In the genomic region with DNA sequence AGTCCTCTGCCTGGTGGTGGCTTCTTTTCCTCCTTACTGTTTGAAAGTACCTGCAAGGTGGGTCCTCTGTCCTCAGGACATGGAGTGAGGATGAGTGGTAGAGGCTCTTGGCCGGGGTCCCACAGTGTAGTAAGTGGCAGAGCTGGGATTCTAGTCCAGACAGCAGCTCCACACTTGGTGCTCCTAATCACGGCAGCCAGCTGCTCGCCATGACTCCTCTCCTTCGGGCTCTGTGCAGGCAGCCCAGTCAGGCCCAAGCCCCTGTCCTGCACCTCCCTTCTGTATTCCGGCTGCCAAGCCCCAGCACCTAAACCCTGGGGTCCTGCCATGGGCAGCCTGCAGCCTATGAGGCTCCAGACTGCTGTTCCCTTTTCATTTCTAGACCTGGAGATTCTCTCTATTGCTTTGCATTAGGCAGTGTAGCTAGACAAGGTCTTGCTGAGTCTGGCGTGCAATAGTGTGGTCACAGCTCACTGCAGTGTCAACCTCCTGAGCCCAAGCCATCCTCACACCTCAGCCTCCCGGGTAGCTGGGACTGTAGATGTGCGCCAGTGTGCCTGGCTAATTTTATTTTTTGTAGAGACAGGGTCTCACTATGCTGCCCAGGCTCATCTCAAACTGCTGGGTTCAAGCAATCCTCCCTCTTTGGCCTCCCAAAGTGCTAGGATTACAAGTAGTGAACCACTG, we compare ENCODE assay signal across 17 cellular contexts. TPM values are rescaled to one million over a fixed set of nuclear protein-coding genes. Genes with fewer than 3 reads are reported as not detected.
DNase-seq lines count a peak whose midpoint lies in the region; ATAC-seq, FAIRE-seq and TF ChIP-seq lines count a peak whose summit lies in the region.
"Had no signal": no experiment of that assay in that cellular context is flagged by ENCODE, and none has a peak within 500 bp of the region (broad histone marks: within the 10 kb centered on the region; RNA-seq: fewer than 3 reads in every experiment).

No MANE protein-coding gene starts in this region.

- H3K4me1 ChIP-seq in mammary epithelial cell (ENCODE audit: insufficient read depth, low read length) = no peaks in the 10 kb centered on the region
- H3K4me1 ChIP-seq in K562 (replicated peaks in 1 of 2; ENCODE audit: control insufficient read depth in 2 of 2, insufficient read depth in 2 of 2, low read length in 2 of 2) = peaks cover 5% of the 10 kb centered on the region in 2 experiments; a peak in 4 of 5 replicates
- H3K4me1 ChIP-seq: Peyer's patch had no signal

- H3K4me1 Mint-ChIP-seq in MCF 10A (ENCODE audit: insufficient read depth, unreplicated experiment) (peaks cover 13% of the 10 kb centered on the region), osteocyte (ENCODE audit: unreplicated experiment) (peaks cover 15% of the 10 kb centered on the region), progenitor cell of endocrine pancreas (ENCODE audit: low read depth) (peaks cover 1% of the 10 kb centered on the region)

- no peak overlapping the region for H3K4me3 ChIP-seq in mammary epithelial cell (replicated peaks in 1 of 3; ENCODE audit: insufficient read depth in 1 of 3, low read depth in 2 of 3, low read length in 3 of 3)
- H3K4me3 ChIP-seq in K562 = no peak overlapping the region
- H3K4me3 ChIP-seq: Peyer's patch had no signal

- FAIRE-seq in K562 (lab: Jason Lieb, UNC) = no peak
- FAIRE-seq: A204.1, G401.6, HTR-8/SVneo had no signal

- no peak overlapping the region for H3K27ac ChIP-seq in mammary epithelial cell (ENCODE audit: insufficient read depth, low read depth, low read length)
- no peak overlapping the region for H3K27ac ChIP-seq in K562 (ENCODE audit: extremely low read depth, low read depth, low read length)
- H3K27ac ChIP-seq: Peyer's patch had no signal

- DNase-seq in MCF 10A (ENCODE audit: unreplicated experiment) = no peak
- DNase-seq in mammary epithelial cell = no peak
- no peak for DNase-seq in K562 (ENCODE audit: extremely low read depth in 1 of 4, low spot score in 3 of 4)
- DNase-seq in osteocyte (ENCODE audit: extremely low spot score, unreplicated experiment) = no peak
- DNase-seq in nucleus accumbens (lab: John Stamatoyannopoulos, UW) = no peak
- DNase-seq in progenitor cell of endocrine pancreas (ENCODE audit: low spot score, unreplicated experiment) = no peak
- DNase-seq: BE2C; Caco-2; CD4-positive, alpha-beta T cell; H9; NCI-H1105; Peyer's patch had no signal

- 100% methylated on average over 6 of the region's 8 CpGs for WGBS in mammary epithelial cell (ENCODE audit: low coverage, missing lambda C conversion rate)
- WGBS in K562 (ENCODE audit: insufficient coverage, low coverage, missing lambda C conversion rate) = 83% methylated on average over 7 of the region's 8 CpGs

- H2AFZ ChIP-seq in mammary epithelial cell (ENCODE audit: low read depth, low read length) (no peak overlapping the region), K562 (ENCODE audit: low read depth, low read length) (no peak overlapping the region)

- CTCF ChIA-PET in MCF 10A (lab: Yijun Ruan, JAX) = interaction anchor here (0.8 kb wide), 1 partner anchor 16 kb away, joined by 3 read pairs; no protein-coding TSS in a partner anchor
- CTCF ChIA-PET in mammary epithelial cell (lab: Charles Lee; ENCODE audit: low non-redundant PET) = no interaction called here
- CTCF ChIA-PET in K562 (lab: Yijun Ruan, JAX; ENCODE audit: low intra/inter-chr PET ratio) = no interaction called here

- H3K4me2 ChIP-seq in mammary epithelial cell (ENCODE audit: insufficient read depth, low read depth, low read length) = no peak overlapping the region
- 0 out of 2 replicates have a peak overlapping the region, but pooled peaks have one; percentile 7 for H3K4me2 ChIP-seq in K562 (ENCODE audit: insufficient read depth, low read length)

- H4K20me1 ChIP-seq in mammary epithelial cell (ENCODE audit: insufficient read depth, low read length) = no peaks in the 10 kb centered on the region
- peaks cover 30% of the 10 kb centered on the region for H4K20me1 ChIP-seq in K562 (replicated peaks; ENCODE audit: control insufficient read depth, insufficient read depth, low read length)

- no peak overlapping the region for H3K9ac ChIP-seq in mammary epithelial cell (ENCODE audit: insufficient read depth, low read length)
- peak overlapping the region in 1 of 2 experiments; percentile 71; a peak in 2 of 4 replicates for H3K9ac ChIP-seq in K562 (ENCODE audit: insufficient read depth in 1 of 2, low read depth in 2 of 2, low read length in 2 of 2)

- H3K4me3 Mint-ChIP-seq in MCF 10A (ENCODE audit: unreplicated experiment) (no peak overlapping the region), osteocyte (ENCODE audit: unreplicated experiment) (no peak overlapping the region), progenitor cell of endocrine pancreas (ENCODE audit: low read depth) (no peak overlapping the region)
- H3K4me3 Mint-ChIP-seq: CD4-positive, alpha-beta T cell; H9 had no signal

- dilution Hi-C loops in mammary epithelial cell (cut with HindIII; ENCODE audit: low sequenced_read_pairs) = no loop called here

- TF ChIP-seq CTCF in MCF 10A (IDR thresholded peaks at IDR 0.05; ENCODE audit: unreplicated experiment) (no peak), mammary epithelial cell (conservative IDR thresholded peaks at IDR 0.05 in 1 of 2, IDR thresholded peaks at IDR 0.05 in 1 of 2; ENCODE audit: extremely low read depth in 1 of 2, insufficient read depth in 1 of 2, low read depth in 1 of 2, low read length in 2 of 2) (no peak), K562 (IDR thresholded peaks at IDR 0.05 in 2 of 3, conservative IDR thresholded peaks at IDR 0.05 in 1 of 3; ENCODE audit: insufficient read depth in 2 of 3, low read depth in 1 of 3, low read length in 3 of 3) (no peak), osteocyte (IDR thresholded peaks at IDR 0.05) (no peak), progenitor cell of endocrine pancreas (IDR thresholded peaks at IDR 0.05; ENCODE audit: unreplicated experiment) (no peak)

- H3K9me1 ChIP-seq in K562 (ENCODE audit: control insufficient read depth, insufficient read depth, low read length) = no peaks in the 10 kb centered on the region

- in situ Hi-C loops in mammary epithelial cell (cut with MboI; ENCODE audit: low sequenced_read_pairs in 2 of 2) = loop anchor here in 1 of 2 donors (25.0 kb wide), 1 partner anchor 159 kb away; no protein-coding TSS in a partner anchor
- in situ Hi-C loops in K562 (cut with MboI) = no loop called here

- H3K9me3 Mint-ChIP-seq in MCF 10A (ENCODE audit: unreplicated experiment) (no peaks in the 10 kb centered on the region), osteocyte (ENCODE audit: unreplicated experiment) (no peaks in the 10 kb centered on the region), progenitor cell of endocrine pancreas (ENCODE audit: low read depth) (no peaks in the 10 kb centered on the region)
- H3K9me3 Mint-ChIP-seq: CD4-positive, alpha-beta T cell; H9 had no signal

- no peaks in the 10 kb centered on the region for H3K36me3 Mint-ChIP-seq in MCF 10A (ENCODE audit: insufficient read depth, unreplicated experiment)
- H3K36me3 Mint-ChIP-seq in osteocyte (ENCODE audit: unreplicated experiment) = peaks cover 6% of the 10 kb centered on the region
- peaks cover 12% of the 10 kb centered on the region for H3K36me3 Mint-ChIP-seq in progenitor cell of endocrine pancreas (ENCODE audit: insufficient read depth)

- ATAC-seq in K562 (no peak), GM19328 (IDR thresholded peaks at IDR 0.05; ENCODE audit: unreplicated experiment) (no peak)
- ATAC-seq: Right ventricle myocardium inferior had no signal

- POLR2A ChIA-PET in MCF 10A (lab: Yijun Ruan, JAX) = no interaction called here
- POLR2A ChIA-PET in K562 (lab: Yijun Ruan, JAX) = interaction anchor here (1.6 to 1.8 kb wide), 2 partner anchors 8 to 9 kb away, joined by 4 read pairs; no protein-coding TSS in a partner anchor

- H3K9me3 ChIP-seq in mammary epithelial cell (replicated peaks; ENCODE audit: insufficient read depth, low read length) = no peaks in the 10 kb centered on the region
- H3K9me3 ChIP-seq in K562 (replicated peaks; ENCODE audit: control insufficient read depth, insufficient read depth, low read depth, low read length) = no peaks in the 10 kb centered on the region
- H3K9me3 ChIP-seq: BE2C, Caco-2, Peyer's patch had no signal

- H3K27me3 ChIP-seq in mammary epithelial cell (ENCODE audit: insufficient read depth, low read length) (no peaks in the 10 kb centered on the region), K562 (ENCODE audit: control insufficient read depth in 2 of 2, insufficient read depth in 2 of 2, low read length in 2 of 2) (no peaks in the 10 kb centered on the region)
- H3K27me3 ChIP-seq: BE2C, Peyer's patch had no signal

- H3K27ac Mint-ChIP-seq in MCF 10A (ENCODE audit: low read depth, unreplicated experiment) (peak overlapping the region; percentile 59), osteocyte (ENCODE audit: unreplicated experiment) (peak overlapping the region; percentile 53), progenitor cell of endocrine pancreas (no peak overlapping the region)
- H3K27ac Mint-ChIP-seq: CD4-positive, alpha-beta T cell; H9 had no signal

- BruUV-seq in MCF 10A (replicated peaks; lab: Mats Ljungman, UMichigan) (no TSS peak), mammary epithelial cell (replicated peaks; lab: Mats Ljungman, UMichigan) (no TSS peak), K562 (replicated peaks; lab: Mats Ljungman, UMichigan) (no TSS peak)

- no peak for TF ChIP-seq EP300 in K562 (IDR thresholded peaks at IDR 0.05; ENCODE audit: low read length)

- intact Hi-C loops in MCF 10A (cut with micrococcal nuclease) (loop anchor here (10.0 kb wide), 1 partner anchor 81 kb away; no protein-coding TSS in a partner anchor), mammary epithelial cell (cut with micrococcal nuclease) (no loop called here), K562 (cut with micrococcal nuclease) (loop anchor here (5.0 kb wide), 1 partner anchor 84 kb away; no protein-coding TSS in a partner anchor)

- TF ChIP-seq RAD21 in K562 (CRISPR knock-in tag; conservative IDR thresholded peaks at IDR 0.05 in 1 of 2, IDR thresholded peaks at IDR 0.05 in 1 of 2) = no peak

- H3K27me3 Mint-ChIP-seq in MCF 10A (ENCODE audit: insufficient read depth, unreplicated experiment) (no peaks in the 10 kb centered on the region), osteocyte (ENCODE audit: unreplicated experiment) (no peaks in the 10 kb centered on the region), progenitor cell of endocrine pancreas (no peaks in the 10 kb centered on the region)
- H3K27me3 Mint-ChIP-seq: CD4-positive, alpha-beta T cell had no signal

- peaks cover 2% of the 10 kb centered on the region for H3K36me3 ChIP-seq in mammary epithelial cell (ENCODE audit: insufficient read depth, low read length)
- peaks cover 63% of the 10 kb centered on the region; the same call in 2 of the 3 replicates for H3K36me3 ChIP-seq in K562 (ENCODE audit: control insufficient read depth, insufficient read depth, low read length)

- H3K79me2 ChIP-seq in mammary epithelial cell (ENCODE audit: insufficient read depth, low read length) (peaks cover 98% of the 10 kb centered on the region), K562 (ENCODE audit: control insufficient read depth, insufficient read depth, low read length) (peaks cover 97% of the 10 kb centered on the region)

- no peak; the same call in 1 of the 2 replicates for TF ChIP-seq POLR2A in K562 (conservative IDR thresholded peaks at IDR 0.05)

RNA-seq across cellular contexts. Expression of a gene that starts 24.9 kb away (rescaled TPM):
- total RNA-seq in MCF 10A (2022) (100 and 109 TPM in 2 replicates), mammary epithelial cell (10 to 100 TPM; 23.2 to 68.8 TPM), K562 (2014; rRNA removed) (51.8 and 60.7 TPM in 2 replicates), K562 (2014; rRNA removed; fragmentation: Illumina TruSeq; extraction: Trizol) (76.3 and 81.4 TPM in 2 replicates), K562 (2015; rRNA removed; fragmentation: Illumina TruSeq; extraction: Trizol) (55.7 and 58.8 TPM in 2 replicates), K562 (2021) (112 and 126 TPM in 2 replicates), osteocyte (63.4 and 66.4 TPM in 2 replicates), progenitor cell of endocrine pancreas (212 and 214 TPM in 2 replicates)
- polyA plus RNA-seq in mammary epithelial cell (26.2 TPM), K562 (2011; rRNA removed) (48.5 and 59.2 TPM in 2 replicates), K562 (2014; fragmentation: Illumina TruSeq; extraction: Trizol) (62.7 and 74.1 TPM in 2 replicates), K562 (2014; fragmentation: Nextera tagmentation; extraction: Ambion mirVana) (1 to 10 TPM; 6.4 to 9.7 TPM), K562 (2014; rRNA removed) (53.5 and 58.5 TPM in 2 replicates)
- polyA minus RNA-seq in mammary epithelial cell = 134 TPM
- total RNA-seq in K562 (2011; cell fraction: chromatin; rRNA removed; ENCODE audit: low replicate concordance) = 289 and 389 TPM in 2 replicates
- 139 and 156 TPM in 2 replicates for total RNA-seq in K562 (2011; cell fraction: nucleolus; rRNA removed)
- 199 and 236 TPM in 2 replicates for total RNA-seq in K562 (2011; cell fraction: nucleoplasm; rRNA removed)
- polyA plus RNA-seq in K562 (2011; cell fraction: cytosol; rRNA removed) = 29.9 and 35.2 TPM in 2 replicates
- 134 and 155 TPM in 2 replicates for polyA plus RNA-seq in K562 (2011; cell fraction: nucleus; rRNA removed)
- polyA plus RNA-seq in K562 (2012) = 52.3 and 53.7 TPM in 2 replicates
- polyA minus RNA-seq in K562 (2011; rRNA and poly(A)+ RNA removed) = 106 and 124 TPM in 2 replicates
- polyA minus RNA-seq in K562 (2011; cell fraction: cytosol; rRNA and poly(A)+ RNA removed) = 58.0 and 70.8 TPM in 2 replicates
- 57.1 and 96.7 TPM in 2 replicates for polyA minus RNA-seq in K562 (2011; cell fraction: nucleus; rRNA and poly(A)+ RNA removed)

RNA-seq across cellular contexts. Expression of a gene that starts 40.2 kb away (rescaled TPM):
- total RNA-seq in MCF 10A (2022) (85.0 and 86.3 TPM in 2 replicates), mammary epithelial cell (10 to 100 TPM; 71.2 to 79.6 TPM), K562 (2014; rRNA removed) (99.1 and 118 TPM in 2 replicates), K562 (2014; rRNA removed; fragmentation: Illumina TruSeq; extraction: Trizol) (26.9 and 33.1 TPM in 2 replicates), K562 (2015; rRNA removed; fragmentation: Illumina TruSeq; extraction: Trizol) (48.3 and 49.6 TPM in 2 replicates), K562 (2021) (105 and 109 TPM in 2 replicates), osteocyte (48.2 and 49.9 TPM in 2 replicates), progenitor cell of endocrine pancreas (46.1 and 51.2 TPM in 2 replicates)
- polyA plus RNA-seq in mammary epithelial cell (31.8 TPM), K562 (2011; rRNA removed) (28.3 and 38.6 TPM in 2 replicates), K562 (2014; fragmentation: Illumina TruSeq; extraction: Trizol) (35.0 and 44.2 TPM in 2 replicates), K562 (2014; fragmentation: Nextera tagmentation; extraction: Ambion mirVana) (1 to 10 TPM; 3.9 to 5.6 TPM), K562 (2014; rRNA removed) (67.7 and 72.0 TPM in 2 replicates)
- 71.2 TPM for polyA minus RNA-seq in mammary epithelial cell
- 127 and 320 TPM in 2 replicates for total RNA-seq in K562 (2011; cell fraction: chromatin; rRNA removed; ENCODE audit: low replicate concordance)
- total RNA-seq in K562 (2011; cell fraction: nucleolus; rRNA removed) = 226 and 230 TPM in 2 replicates
- 127 and 144 TPM in 2 replicates for total RNA-seq in K562 (2011; cell fraction: nucleoplasm; rRNA removed)
- 25.3 and 48.8 TPM in 2 replicates for polyA plus RNA-seq in K562 (2011; cell fraction: cytosol; rRNA removed)
- polyA plus RNA-seq in K562 (2011; cell fraction: nucleus; rRNA removed) = 122 and 226 TPM in 2 replicates
- polyA plus RNA-seq in K562 (2012) = 34.0 and 53.2 TPM in 2 replicates
- 43.8 and 47.1 TPM in 2 replicates for polyA minus RNA-seq in K562 (2011; rRNA and poly(A)+ RNA removed)
- polyA minus RNA-seq in K562 (2011; cell fraction: cytosol; rRNA and poly(A)+ RNA removed) = 67.2 and 76.8 TPM in 2 replicates
- polyA minus RNA-seq in K562 (2011; cell fraction: nucleus; rRNA and poly(A)+ RNA removed) = 76.1 and 82.1 TPM in 2 replicates
